Comparison of ENCODE assay signal across 1 cellular context in the genomic region with DNA sequence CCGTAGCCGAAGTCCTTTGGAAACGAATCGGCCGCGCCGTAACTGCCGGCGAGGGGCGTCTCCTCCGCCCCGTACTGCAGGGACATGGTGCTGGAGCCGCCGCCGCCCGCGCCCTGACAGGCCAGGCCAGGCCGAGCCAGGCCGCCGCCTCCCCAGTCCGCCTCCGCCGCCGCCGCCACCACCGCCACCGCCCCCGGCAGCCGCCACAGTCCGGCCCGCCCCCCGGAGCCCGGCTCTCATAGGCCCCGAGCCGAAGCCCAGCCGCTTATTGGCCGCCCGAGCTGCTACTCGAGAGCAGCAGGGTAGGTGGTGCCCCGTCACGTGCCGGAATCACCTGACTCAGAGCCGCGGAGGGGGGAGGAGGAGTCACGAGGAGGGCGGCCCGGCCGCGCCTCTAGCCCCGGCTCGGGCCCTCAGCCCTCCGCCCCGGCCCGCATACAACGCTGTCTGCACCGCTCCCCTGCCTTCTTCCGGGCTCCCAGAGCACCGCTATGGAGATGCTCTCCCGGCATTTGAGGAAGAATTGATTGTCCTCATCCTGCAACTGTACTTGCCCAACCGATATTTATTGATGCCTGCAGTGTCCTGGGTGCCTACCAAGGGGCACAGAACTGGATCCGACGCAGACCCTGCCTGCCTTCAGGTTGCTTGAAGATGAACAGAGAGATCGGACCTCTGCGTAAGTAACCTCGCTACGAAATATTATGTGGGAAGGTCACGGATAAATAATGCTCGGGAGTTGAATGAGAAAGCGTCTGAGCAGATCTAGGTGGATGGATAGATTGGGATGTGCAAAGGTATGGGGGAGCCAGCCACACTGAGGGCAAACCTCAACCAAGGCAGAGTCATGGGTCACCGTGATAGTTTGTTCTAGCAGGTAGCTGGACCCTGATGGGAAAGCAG.
TF ChIP-seq lines count a peak whose summit lies in the region.

A gene with protein sequence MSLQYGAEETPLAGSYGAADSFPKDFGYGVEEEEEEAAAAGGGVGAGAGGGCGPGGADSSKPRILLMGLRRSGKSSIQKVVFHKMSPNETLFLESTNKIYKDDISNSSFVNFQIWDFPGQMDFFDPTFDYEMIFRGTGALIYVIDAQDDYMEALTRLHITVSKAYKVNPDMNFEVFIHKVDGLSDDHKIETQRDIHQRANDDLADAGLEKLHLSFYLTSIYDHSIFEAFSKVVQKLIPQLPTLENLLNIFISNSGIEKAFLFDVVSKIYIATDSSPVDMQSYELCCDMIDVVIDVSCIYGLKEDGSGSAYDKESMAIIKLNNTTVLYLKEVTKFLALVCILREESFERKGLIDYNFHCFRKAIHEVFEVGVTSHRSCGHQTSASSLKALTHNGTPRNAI (minus strand): TSS at position 212 of the 903 bp plus-strand sequence. CDS start 126 bp downstream, at position 86.

TF ChIP-seq in GM12878, 131 proteins besides CTCF, POLR2A, EP300 and RAD21 (continued from another document):
- TF ChIP-seq, protein P1, sequence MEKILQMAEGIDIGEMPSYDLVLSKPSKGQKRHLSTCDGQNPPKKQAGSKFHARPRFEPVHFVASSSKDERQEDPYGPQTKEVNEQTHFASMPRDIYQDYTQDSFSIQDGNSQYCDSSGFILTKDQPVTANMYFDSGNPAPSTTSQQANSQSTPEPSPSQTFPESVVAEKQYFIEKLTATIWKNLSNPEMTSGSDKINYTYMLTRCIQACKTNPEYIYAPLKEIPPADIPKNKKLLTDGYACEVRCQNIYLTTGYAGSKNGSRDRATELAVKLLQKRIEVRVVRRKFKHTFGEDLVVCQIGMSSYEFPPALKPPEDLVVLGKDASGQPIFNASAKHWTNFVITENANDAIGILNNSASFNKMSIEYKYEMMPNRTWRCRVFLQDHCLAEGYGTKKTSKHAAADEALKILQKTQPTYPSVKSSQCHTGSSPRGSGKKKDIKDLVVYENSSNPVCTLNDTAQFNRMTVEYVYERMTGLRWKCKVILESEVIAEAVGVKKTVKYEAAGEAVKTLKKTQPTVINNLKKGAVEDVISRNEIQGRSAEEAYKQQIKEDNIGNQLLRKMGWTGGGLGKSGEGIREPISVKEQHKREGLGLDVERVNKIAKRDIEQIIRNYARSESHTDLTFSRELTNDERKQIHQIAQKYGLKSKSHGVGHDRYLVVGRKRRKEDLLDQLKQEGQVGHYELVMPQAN (conservative IDR thresholded peaks at IDR 0.05) = peak; percentile 65
- TF ChIP-seq, protein P2, sequence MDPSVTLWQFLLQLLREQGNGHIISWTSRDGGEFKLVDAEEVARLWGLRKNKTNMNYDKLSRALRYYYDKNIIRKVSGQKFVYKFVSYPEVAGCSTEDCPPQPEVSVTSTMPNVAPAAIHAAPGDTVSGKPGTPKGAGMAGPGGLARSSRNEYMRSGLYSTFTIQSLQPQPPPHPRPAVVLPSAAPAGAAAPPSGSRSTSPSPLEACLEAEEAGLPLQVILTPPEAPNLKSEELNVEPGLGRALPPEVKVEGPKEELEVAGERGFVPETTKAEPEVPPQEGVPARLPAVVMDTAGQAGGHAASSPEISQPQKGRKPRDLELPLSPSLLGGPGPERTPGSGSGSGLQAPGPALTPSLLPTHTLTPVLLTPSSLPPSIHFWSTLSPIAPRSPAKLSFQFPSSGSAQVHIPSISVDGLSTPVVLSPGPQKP (IDR thresholded peaks at IDR 0.05; ENCODE audit: low read depth, low read length) = peak; percentile 38; the same call in 1 of the 2 replicates
- TF ChIP-seq SP1 (IDR thresholded peaks at IDR 0.05; ENCODE audit: low read depth, low read length) = peak; percentile 94
